12 cellular contexts compared by ENCODE assay signal in genomic region chr9:76572205-76572550, GRCh38.
A peak's percentile ranks its signal among the peaks of the same experiment; 100 is the strongest.
DNase-seq lines count a peak whose midpoint lies in the region; ATAC-seq and TF ChIP-seq lines count a peak whose summit lies in the region.
"Had no signal": no experiment of that assay in that cellular context is flagged by ENCODE, and none has a peak within 500 bp of the region (broad histone marks: within the 10 kb centered on the region; RNA-seq: fewer than 3 reads in every experiment).

No MANE protein-coding gene starts in this region.

- H3K27me3 ChIP-seq in psoas muscle (ENCODE audit: insufficient read depth in 3 of 3, low read length in 2 of 3) = no peaks in the 10 kb centered on the region
- H3K27me3 ChIP-seq: uterus had no signal

- H3K4me3 ChIP-seq in NB4 (ENCODE audit: low read depth, low read length) (peak overlapping the region; percentile 70), psoas muscle (peak overlapping the region; percentile 57)

- no peak for TF ChIP-seq POLR2A in NB4 (IDR thresholded peaks at IDR 0.05; ENCODE audit: extremely low read depth, insufficient read length)

- peaks cover 20% of the 10 kb centered on the region for H3K27me3 Mint-ChIP-seq in activated T-cell treated with anti-CD3 and anti-CD28 coated beads, Interleukin-2, amount 50 U/mL, for 4 hours (ENCODE audit: low read depth)
- H3K27me3 Mint-ChIP-seq in effector memory CD8-positive, alpha-beta T cell = peaks cover 0 to 20% of the 10 kb centered on the region in 2 donors

- peaks cover 2% of the 10 kb centered on the region for H3K9me3 Mint-ChIP-seq in activated T-cell treated with anti-CD3 and anti-CD28 coated beads, Interleukin-2, amount 50 U/mL, for 4 hours
- H3K9me3 Mint-ChIP-seq in effector memory CD8-positive, alpha-beta T cell = no peaks in the 10 kb centered on the region

- DNase-seq in activated T-cell treated with anti-CD3 and anti-CD28 coated beads, Interleukin-2, amount 50 U/mL, for 4 hours = no peak
- DNase-seq in activated T-cell treated with anti-CD3 and anti-CD28 coated beads, Interleukin-2, amount 50 U/mL, for 48 hours = no peak
- DNase-seq in NB4 (ENCODE audit: low read depth) (no peak), psoas muscle (no peak), GM20000 (ENCODE audit: low spot score) (no peak), HK-2 (ENCODE audit: unreplicated experiment) (no peak), iPS-NIHi7 (ENCODE audit: extremely low spot score) (no peak)
- DNase-seq in effector memory CD8-positive, alpha-beta T cell = no peak
- DNase-seq: NCI-H345, nucleus accumbens, uterus had no signal

- peaks cover 3% of the 10 kb centered on the region for H3K9me3 ChIP-seq in psoas muscle
- H3K9me3 ChIP-seq: uterus had no signal

- TF ChIP-seq CTCF in NB4 (IDR thresholded peaks at IDR 0.05; ENCODE audit: low read depth, low read length) (no peak), psoas muscle (IDR thresholded peaks at IDR 0.05) (no peak), GM20000 (IDR thresholded peaks at IDR 0.05; ENCODE audit: extremely low read depth, missing control alignments) (no peak)

- WGBS in psoas muscle, 3 donors = 88 to 98% (median 91%) methylated on average over 3 of the region's 3 CpGs

- H3K36me3 ChIP-seq in psoas muscle (ENCODE audit: insufficient read depth in 1 of 2, low read depth in 1 of 2) = no peaks in the 10 kb centered on the region
- H3K36me3 ChIP-seq: uterus had no signal

- H3K4me3 Mint-ChIP-seq in activated T-cell treated with anti-CD3 and anti-CD28 coated beads, Interleukin-2, amount 50 U/mL, for 4 hours = peak overlapping the region; percentile 24
- peak overlapping the region; percentile 36 to 67 for H3K4me3 Mint-ChIP-seq in effector memory CD8-positive, alpha-beta T cell

- ATAC-seq in activated T-cell treated with anti-CD3 and anti-CD28 coated beads, Interleukin-2, amount 50 U/mL, for 4 hours = no peak
- ATAC-seq in effector memory CD8-positive, alpha-beta T cell (replicated peaks) = no peak
- ATAC-seq in psoas muscle = no peak

- intact Hi-C loops in psoas muscle (cut with DNase I) = no loop called here

- no peak overlapping the region for H3K27ac ChIP-seq in psoas muscle
- H3K27ac ChIP-seq: uterus, VCaP had no signal

- H3K27ac Mint-ChIP-seq in effector memory CD8-positive, alpha-beta T cell = no peak overlapping the region

- no peaks in the 10 kb centered on the region for H3K4me1 ChIP-seq in psoas muscle
- H3K4me1 ChIP-seq: uterus had no signal

- peaks cover 20% of the 10 kb centered on the region for H3K4me1 Mint-ChIP-seq in activated T-cell treated with anti-CD3 and anti-CD28 coated beads, Interleukin-2, amount 50 U/mL, for 4 hours (ENCODE audit: low read depth)
- peaks cover 28% of the 10 kb centered on the region in 2 donors for H3K4me1 Mint-ChIP-seq in effector memory CD8-positive, alpha-beta T cell (ENCODE audit: low read depth in 2 of 2)

- peaks cover 3% of the 10 kb centered on the region for H3K36me3 Mint-ChIP-seq in activated T-cell treated with anti-CD3 and anti-CD28 coated beads, Interleukin-2, amount 50 U/mL, for 4 hours (ENCODE audit: insufficient read depth)
- peaks cover 9% of the 10 kb centered on the region for H3K36me3 Mint-ChIP-seq in effector memory CD8-positive, alpha-beta T cell (ENCODE audit: insufficient read depth)
